9 cellular contexts compared by ENCODE assay signal in the genomic region with DNA sequence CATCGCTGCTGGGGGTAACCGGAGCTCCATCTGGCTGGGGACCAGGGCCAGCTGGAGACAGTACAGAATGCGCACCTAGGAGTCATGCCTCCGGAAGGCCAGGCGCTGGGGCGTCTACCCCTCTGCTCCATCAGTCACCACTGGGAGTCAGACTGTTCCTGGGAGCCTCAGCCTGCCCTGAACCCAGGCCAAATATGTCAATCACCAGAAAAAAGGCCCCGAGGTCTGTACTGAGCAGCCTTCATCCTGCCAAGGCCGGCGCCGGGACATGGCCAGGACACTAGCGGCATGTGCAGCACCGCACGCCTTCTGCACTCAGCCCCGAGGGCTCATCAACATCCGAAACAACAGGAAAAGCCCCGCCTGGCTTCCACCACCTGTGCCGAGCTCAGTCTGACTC. TPM values are rescaled to one million over a fixed set of nuclear protein-coding genes. Genes with fewer than 3 reads are reported as not detected.
DNase-seq lines count a peak whose midpoint lies in the region; ATAC-seq, FAIRE-seq and TF ChIP-seq lines count a peak whose summit lies in the region.
"Not testable (repeated sequence)": the region's sequence is repeated elsewhere in the genome, so short reads cannot be mapped to it uniquely, and the experiment has no call there.
"Had no signal": no experiment of that assay in that cellular context is flagged by ENCODE, and none has a peak within 500 bp of the region (broad histone marks: within the 10 kb centered on the region; RNA-seq: fewer than 3 reads in every experiment).

No MANE protein-coding gene starts in this region.

- not testable (repeated sequence) for H3K36me3 Mint-ChIP-seq in WTC11; activated naive CD8-positive, alpha-beta T cell treated with anti-CD3 and anti-CD28 coated beads, Interleukin-2, amount 10 ng/mL, durations not matched to agents 7 days and 5 days; naive thymus-derived CD8-positive, alpha-beta T cell

- not testable (repeated sequence) for H3K27me3 ChIP-seq in upper lobe of left lung

- not testable (repeated sequence) for H3K36me3 ChIP-seq in upper lobe of left lung

- not testable (repeated sequence) for H3K27me3 Mint-ChIP-seq in WTC11 (ENCODE audit: low read depth); activated naive CD8-positive, alpha-beta T cell treated with anti-CD3 and anti-CD28 coated beads, Interleukin-2, amount 10 ng/mL, durations not matched to agents 7 days and 5 days; naive thymus-derived CD8-positive, alpha-beta T cell

- not testable (repeated sequence) for TF ChIP-seq CTCF in WTC11 (IDR thresholded peaks at IDR 0.05); upper lobe of left lung (IDR thresholded peaks at IDR 0.05)

- H3K27ac ChIP-seq in upper lobe of left lung: not testable (repeated sequence)

- CTCF ChIA-PET in WTC11 (lab: Charles Lee): not testable (repeated sequence)

- not testable (repeated sequence) for H3K4me1 ChIP-seq in upper lobe of left lung

- H3K9me3 Mint-ChIP-seq in WTC11; activated naive CD8-positive, alpha-beta T cell treated with anti-CD3 and anti-CD28 coated beads, Interleukin-2, amount 10 ng/mL, durations not matched to agents 7 days and 5 days; naive thymus-derived CD8-positive, alpha-beta T cell: not testable (repeated sequence)

- POLR2A ChIA-PET in WTC11 (lab: Charles Lee); activated naive CD8-positive, alpha-beta T cell treated with anti-CD3 and anti-CD28 coated beads, Interleukin-2, amount 10 ng/mL, durations not matched to agents 7 days and 5 days (lab: Charles Lee); naive thymus-derived CD8-positive, alpha-beta T cell (lab: Charles Lee): not testable (repeated sequence)

- no CpG with 5 or more reads among the region's 17 CpGs for WGBS in upper lobe of left lung, 2 donors

- not testable (repeated sequence) for H3K27ac Mint-ChIP-seq in WTC11; activated naive CD8-positive, alpha-beta T cell treated with anti-CD3 and anti-CD28 coated beads, Interleukin-2, amount 10 ng/mL, durations not matched to agents 7 days and 5 days; naive thymus-derived CD8-positive, alpha-beta T cell

- not testable (repeated sequence) for H3K4me3 Mint-ChIP-seq in WTC11; activated naive CD8-positive, alpha-beta T cell treated with anti-CD3 and anti-CD28 coated beads, Interleukin-2, amount 10 ng/mL, durations not matched to agents 7 days and 5 days; naive thymus-derived CD8-positive, alpha-beta T cell

- peak; percentile 16 for FAIRE-seq in GM12891 (lab: Jason Lieb, UNC)
- peak; percentile 88 for FAIRE-seq in HTR-8/SVneo (lab: Jason Lieb, UNC)

- H3K4me3 ChIP-seq in upper lobe of left lung: not testable (repeated sequence)

- H3K9me3 ChIP-seq in upper lobe of left lung: not testable (repeated sequence)

- TF ChIP-seq EP300 in upper lobe of left lung (IDR thresholded peaks at IDR 0.05): not testable (repeated sequence)

- DNase-seq in GM12891 (ENCODE audit: insufficient read length, low spot score); HTR-8/SVneo (ENCODE audit: insufficient read length, low spot score); WTC11 (ENCODE audit: low spot score); activated naive CD8-positive, alpha-beta T cell treated with anti-CD3 and anti-CD28 coated beads, Interleukin-2, amount 10 ng/mL, durations not matched to agents 7 days and 5 days; Right ventricle myocardium inferior (ENCODE audit: missing footprints); left lobe of liver (ENCODE audit: low spot score); naive thymus-derived CD8-positive, alpha-beta T cell; upper lobe of left lung: not testable (repeated sequence)

- intact Hi-C loops in Right ventricle myocardium inferior (cut with DNase I): not testable (repeated sequence)

- H3K4me1 Mint-ChIP-seq in WTC11; activated naive CD8-positive, alpha-beta T cell treated with anti-CD3 and anti-CD28 coated beads, Interleukin-2, amount 10 ng/mL, durations not matched to agents 7 days and 5 days; naive thymus-derived CD8-positive, alpha-beta T cell: not testable (repeated sequence)

- not testable (repeated sequence) for TF ChIP-seq POLR2A in GM12891 (IDR thresholded peaks at IDR 0.05; ENCODE audit: low read depth, low read length); upper lobe of left lung (IDR thresholded peaks at IDR 0.05)

- ATAC-seq in WTC11: peak; percentile 12
- ATAC-seq in activated naive CD8-positive, alpha-beta T cell treated with anti-CD3 and anti-CD28 coated beads, Interleukin-2, amount 10 ng/mL, durations not matched to agents 7 days and 5 days (ENCODE audit: low read depth): peak; percentile 49
- ATAC-seq in Right ventricle myocardium inferior: peak; percentile 80
- ATAC-seq in left lobe of liver: peak; percentile 41
- peak; percentile 44 to 51 for ATAC-seq in naive thymus-derived CD8-positive, alpha-beta T cell
- ATAC-seq in upper lobe of left lung (ENCODE audit: low FRiP score in 2 of 2): peak; percentile 10 to 42

RNA-seq across cellular contexts. Expression of gene GRAPL, which starts 8.7 kb away (rescaled TPM):
- polyA plus RNA-seq in GM12891 (2012; ENCODE audit: low read depth, missing spikeins): 13.3 TPM
- total RNA-seq in WTC11 (2021) (0.50 to 0.60 TPM (median 0.55 TPM) in 3 replicates), Right ventricle myocardium inferior (1.2 TPM), left lobe of liver (3.0 TPM), upper lobe of left lung (10 to 100 TPM in 1 of 6 donors, 1 to 10 TPM in 5; 2.3 to 17.2 (median 5.0) TPM)
- 10 to 100 TPM; 17.9 to 18.4 TPM for total RNA-seq in activated naive CD8-positive, alpha-beta T cell treated with anti-CD3 and anti-CD28 coated beads, Interleukin-2, amount 10 ng/mL, durations not matched to agents 7 days and 5 days
- 10 to 100 TPM; 67.3 to 69.6 TPM for total RNA-seq in naive thymus-derived CD8-positive, alpha-beta T cell
- 1 to 10 TPM in 1 of 3 donors, under 1 TPM in 2; 0.44 to 1.2 (median 0.71) TPM for polyA plus RNA-seq in naive thymus-derived CD8-positive, alpha-beta T cell
- total RNA-seq: HT-29 had no signal

Comparison
In these comparisons a context has a peak if more than half of its experiments do, and no peak if none do; other contexts are left out.
1. ATAC-seq: peak in every context shown above with its lines; median percentile 80 in Right ventricle myocardium inferior; 49 in activated naive CD8-positive, alpha-beta T cell treated with anti-CD3 and anti-CD28 coated beads, Interleukin-2, amount 10 ng/mL, durations not matched to agents 7 days and 5 days; 48 in naive thymus-derived CD8-positive, alpha-beta T cell; 41 in left lobe of liver; 26 in upper lobe of left lung; 12 in WTC11.